10 cellular contexts compared by ENCODE assay signal in the genomic region with DNA sequence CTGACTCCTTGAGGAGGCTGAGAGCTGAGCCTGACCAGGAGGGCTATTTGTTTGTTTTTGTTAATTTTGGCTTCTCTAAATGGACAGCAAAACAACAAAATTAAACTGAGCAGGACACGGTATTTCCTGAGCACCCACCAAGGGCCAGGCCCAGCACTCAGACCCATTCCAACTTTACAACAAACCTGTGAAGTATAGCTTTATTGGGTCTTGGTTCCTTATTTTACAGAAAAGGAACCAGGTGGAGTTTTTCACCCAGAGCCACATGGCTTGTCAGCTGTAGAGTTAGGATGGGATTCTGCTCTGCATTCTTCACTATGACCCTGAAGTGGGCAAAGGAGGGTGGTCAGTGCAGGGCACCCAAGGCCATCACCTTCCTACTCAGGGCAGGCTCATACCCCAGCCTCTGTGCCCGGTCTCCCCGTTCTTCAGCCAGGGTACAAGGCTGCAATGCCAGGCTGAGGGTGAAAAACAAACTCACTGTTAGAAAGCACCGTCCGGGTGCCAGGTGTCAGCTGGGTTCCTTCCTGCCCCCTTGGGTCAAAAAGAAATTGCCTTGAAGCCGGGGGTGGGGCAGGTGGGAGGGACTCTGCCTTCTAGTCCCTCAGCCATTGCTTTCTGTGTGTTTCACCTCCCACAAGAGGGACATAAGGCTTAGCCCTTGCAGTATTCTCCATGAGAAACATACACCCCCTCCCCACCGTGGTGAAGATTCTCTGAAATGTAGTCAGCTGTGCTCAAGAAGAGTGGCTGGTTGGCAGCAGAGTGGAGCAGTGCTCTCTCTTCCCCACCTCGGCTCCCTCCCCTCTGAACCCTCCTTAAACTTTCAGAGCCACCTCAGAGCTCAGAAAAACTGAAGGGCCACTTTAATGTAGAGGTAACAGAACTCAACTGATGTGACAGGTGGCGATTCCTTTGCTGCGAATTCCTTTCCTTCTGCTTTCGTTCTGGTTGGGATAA. TPM values are rescaled to one million over a fixed set of nuclear protein-coding genes. Genes with fewer than 3 reads are reported as not detected.
DNase-seq lines count a peak whose midpoint lies in the region; ATAC-seq and TF ChIP-seq lines count a peak whose summit lies in the region.
"Had no signal": no experiment of that assay in that cellular context is flagged by ENCODE, and none has a peak within 500 bp of the region (broad histone marks: within the 10 kb centered on the region; RNA-seq: fewer than 3 reads in every experiment).

No MANE protein-coding gene starts in this region.

- H3K27ac Mint-ChIP-seq in T-cell: peak overlapping the region; percentile 90 to 96

- peaks cover 0 to 3% (median 0%) of the 10 kb centered on the region in 3 donors for H3K9me3 Mint-ChIP-seq in T-cell

- peaks cover 0 to 2% of the 10 kb centered on the region in 2 donors for H3K27me3 Mint-ChIP-seq in T-cell

- H3K4me3 ChIP-seq in thymus (ENCODE audit: low read length): peak overlapping the region; percentile 85
- peak overlapping the region in 2 of 4 donors; percentile 37 to 59 for H3K4me3 ChIP-seq in esophagus squamous epithelium

- TF ChIP-seq CTCF in esophagus squamous epithelium (IDR thresholded peaks at IDR 0.05): no peak

- POLR2A ChIA-PET in T-cell (lab: Charles Lee): interaction anchor here in 1 of 2 donors (0.5 to 2.0 kb wide), 3 partner anchors 12 to 38 kb away, joined by 3 to 10 read pairs (median 5); no protein-coding TSS in a partner anchor

- ATAC-seq in T-cell (replicated peaks in 1 of 4) (no peak), HG02840 (IDR thresholded peaks at IDR 0.05; ENCODE audit: low FRiP score, unreplicated experiment) (no peak)

- 16% methylated on average over 11 of the region's 11 CpGs for WGBS in thymus
- WGBS in esophagus squamous epithelium, 2 donors: 54 to 58% methylated on average over 10 to 11 of the region's 11 CpGs

- H3K4me1 Mint-ChIP-seq in T-cell: peaks cover 88 to 92% (median 89%) of the 10 kb centered on the region in 3 donors

- CTCF ChIA-PET in T-cell (lab: Charles Lee): interaction anchor here (1.5 to 7.9 kb wide), 5 partner anchors 23 to 214 kb away, joined by 4 to 99 read pairs (median 16); no protein-coding TSS in a partner anchor

- H3K27ac ChIP-seq in thymus (ENCODE audit: low read depth) (peak overlapping the region; percentile 93), esophagus squamous epithelium (peak overlapping the region in 1 of 4 donors; percentile 3)

- intact Hi-C loops in esophagus squamous epithelium (cut with DNase I): no loop called here

- peak overlapping the region; percentile 85 to 86 (median 86) for H3K4me3 Mint-ChIP-seq in T-cell

- no peak for TF ChIP-seq POLR2A in esophagus squamous epithelium (IDR thresholded peaks at IDR 0.05)

- H3K4me1 ChIP-seq in thymus (ENCODE audit: control insufficient read depth, insufficient read depth, low read length) (peaks cover 53% of the 10 kb centered on the region), esophagus squamous epithelium (peaks cover 0 to 27% (median 0%) of the 10 kb centered on the region in 3 donors)

- DNase-seq in activated gamma-delta T cell treated with Interleukin-2 at 50 U/mL for 16 hours: peak; percentile 54
- DNase-seq in activated gamma-delta T cell (lab: John Stamatoyannopoulos, UW): no peak
- DNase-seq in T-cell: peak in 6 of 34 experiments; percentile 20 to 56 (median 31)
- DNase-seq in germinal center (ENCODE audit: low spot score): peak; percentile 54
- no peak for DNase-seq in NCI-H69 (lab: John Stamatoyannopoulos, UW)
- no peak for DNase-seq in esophagus squamous epithelium (lab: John Stamatoyannopoulos, UW)
- DNase-seq: anterior cingulate cortex had no signal

- peaks cover 18% of the 10 kb centered on the region for H3K36me3 Mint-ChIP-seq in T-cell

- H3K27me3 ChIP-seq in thymus (ENCODE audit: control insufficient read depth, insufficient read depth): no peaks in the 10 kb centered on the region
- H3K27me3 ChIP-seq in esophagus squamous epithelium: no peaks in the 10 kb centered on the region

- H3K36me3 ChIP-seq in thymus (ENCODE audit: control insufficient read depth, insufficient read depth) (peaks cover 20% of the 10 kb centered on the region), esophagus squamous epithelium (no peaks in the 10 kb centered on the region)

- H3K9me3 ChIP-seq in thymus (ENCODE audit: control insufficient read depth) (peaks cover 1% of the 10 kb centered on the region), esophagus squamous epithelium (no peaks in the 10 kb centered on the region)

RNA-seq across cellular contexts. Expression of gene PSD4, which starts 2.2 kb away (rescaled TPM):
- total RNA-seq in T-cell (100 to 1,000 TPM; 145 to 217 (median 150) TPM), esophagus squamous epithelium (10 to 100 TPM; 25.1 to 62.5 (median 50.2) TPM)
- 92.1 TPM for polyA plus RNA-seq in thymus

RNA-seq across cellular contexts. Expression of gene IL1RN, which starts 48.6 kb away (rescaled TPM):
- total RNA-seq in T-cell (not detected), esophagus squamous epithelium (1,000 to 10,000 TPM in 2 of 4 donors, 100 to 1,000 TPM in 2; 594 to 1,539 (median 978) TPM)
- polyA plus RNA-seq in thymus: 16.9 TPM
- total RNA-seq: osteocyte had no signal

Comparison
In these comparisons a context has a peak if more than half of its experiments do, and no peak if none do; other contexts are left out.
1. DNase-seq: peak in activated gamma-delta T cell treated with Interleukin-2 at 50 U/mL for 16 hours (single experiment) and germinal center (single experiment); none in activated gamma-delta T cell (single experiment), NCI-H69 (single experiment) and esophagus squamous epithelium (single experiment).
2. RNA of gene IL1RN, which starts 48.6 kb away (total RNA-seq): 594 to 1,539 TPM in esophagus squamous epithelium; not detected in T-cell; every median in the first group is over 100 times any median in the second.